1 cellular context compared by ENCODE assay signal in the genomic region with DNA sequence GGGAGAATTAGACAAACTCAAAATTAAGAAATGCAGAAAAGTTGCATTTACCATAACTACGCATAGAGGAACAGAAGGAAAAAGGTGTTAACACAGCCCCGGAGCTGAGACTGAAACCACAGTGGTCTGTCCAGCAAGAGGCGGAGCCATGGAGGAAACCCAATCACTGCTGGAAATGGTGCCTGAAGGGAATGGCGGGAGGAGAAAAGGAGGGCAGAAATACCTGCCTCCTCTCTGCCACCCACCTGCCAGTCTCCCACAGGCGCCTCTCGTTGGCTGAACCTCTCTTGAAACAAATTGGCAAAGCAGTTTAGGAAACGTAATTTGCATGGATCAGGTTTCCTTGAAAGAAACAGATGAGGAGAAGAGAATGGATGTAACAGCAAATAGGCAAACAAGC.
TF ChIP-seq lines count a peak whose summit lies in the region.

No MANE protein-coding gene starts in this region.

TF ChIP-seq in K562, 482 proteins besides CTCF, POLR2A, EP300 and RAD21 (continued from another document):
- TF ChIP-seq, protein P1, sequence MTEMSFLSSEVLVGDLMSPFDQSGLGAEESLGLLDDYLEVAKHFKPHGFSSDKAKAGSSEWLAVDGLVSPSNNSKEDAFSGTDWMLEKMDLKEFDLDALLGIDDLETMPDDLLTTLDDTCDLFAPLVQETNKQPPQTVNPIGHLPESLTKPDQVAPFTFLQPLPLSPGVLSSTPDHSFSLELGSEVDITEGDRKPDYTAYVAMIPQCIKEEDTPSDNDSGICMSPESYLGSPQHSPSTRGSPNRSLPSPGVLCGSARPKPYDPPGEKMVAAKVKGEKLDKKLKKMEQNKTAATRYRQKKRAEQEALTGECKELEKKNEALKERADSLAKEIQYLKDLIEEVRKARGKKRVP (CRISPR knock-in tag; IDR thresholded peaks at IDR 0.05), result no peak
